12 cellular contexts compared by ENCODE assay signal in the genomic region with DNA sequence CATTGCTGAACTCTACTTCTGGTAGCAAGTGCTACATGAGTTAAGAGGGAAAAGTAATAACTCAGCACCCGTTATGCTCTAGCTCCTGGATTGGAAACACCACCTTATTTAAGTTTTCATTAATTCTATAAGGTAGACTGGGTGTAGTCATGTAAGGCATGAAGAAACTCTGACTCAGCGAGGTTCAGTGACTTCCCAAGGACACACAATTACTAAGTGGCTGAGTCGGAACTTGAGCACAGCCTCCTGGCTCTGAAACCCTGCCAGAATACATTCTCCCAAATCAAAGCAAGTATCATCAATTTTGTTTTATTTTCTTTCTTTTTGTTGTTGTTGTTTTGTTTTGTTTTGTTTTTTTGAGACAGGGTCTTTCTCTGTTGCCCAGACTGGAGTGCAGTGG.
"Had no signal": no experiment of that assay in that cellular context is flagged by ENCODE, and none has a peak within 500 bp of the region (broad histone marks: within the 10 kb centered on the region; RNA-seq: fewer than 3 reads in every experiment).

No MANE protein-coding gene starts in this region.

- H3K27me3 Mint-ChIP-seq: activated CD4-positive, alpha-beta memory T cell treated with anti-CD3 and anti-CD28 coated beads, Interleukin-2, amount 10 ng/mL, durations not matched to agents 7 days and 5 days; activated naive CD8-positive, alpha-beta T cell treated with anti-CD3 and anti-CD28 coated beads, Interleukin-2, amount 50 U/mL, for 24 hours; central memory CD8-positive, alpha-beta T cell; stimulated activated naive CD8-positive, alpha-beta T cell treated with anti-CD3 and anti-CD28 coated beads, Interleukin-15, Interleukin-2, amounts not matched to agents 100 ng/mL and 50 ng/mL, for 24 hours had no signal

- DNase-seq: activated CD4-positive, alpha-beta memory T cell treated with anti-CD3 and anti-CD28 coated beads, Interleukin-2, amount 10 ng/mL, durations not matched to agents 7 days and 5 days; activated CD8-positive, alpha-beta memory T cell treated with anti-CD3 and anti-CD28 coated beads, Interleukin-2, amount 50 U/mL, for 4 hours; activated naive CD8-positive, alpha-beta T cell treated with anti-CD3 and anti-CD28 coated beads, Interleukin-2, amount 50 U/mL, for 24 hours; activated T-cell treated with anti-CD3 and anti-CD28 coated beads, Interleukin-2, amount 50 U/mL, for 72 hours; effector memory CD4-positive, alpha-beta T cell; immature natural killer cell; mesenchymal stem cell; stimulated activated CD4-positive, alpha-beta T cell treated with anti-CD3 and anti-CD28 coated beads, Interleukin-4, amount 100 ng/mL, for 1 hour; T-helper 9 cell had no signal

- H3K27ac Mint-ChIP-seq: activated CD4-positive, alpha-beta memory T cell treated with anti-CD3 and anti-CD28 coated beads, Interleukin-2, amount 10 ng/mL, durations not matched to agents 7 days and 5 days; activated naive CD8-positive, alpha-beta T cell treated with anti-CD3 and anti-CD28 coated beads, Interleukin-2, amount 50 U/mL, for 24 hours; activated T-cell treated with anti-CD3 and anti-CD28 coated beads, Interleukin-2, amount 50 U/mL, for 72 hours; nephron; stimulated activated naive CD8-positive, alpha-beta T cell treated with anti-CD3 and anti-CD28 coated beads, Interleukin-15, Interleukin-2, amounts not matched to agents 100 ng/mL and 50 ng/mL, for 24 hours had no signal

- ATAC-seq: activated naive CD8-positive, alpha-beta T cell treated with anti-CD3 and anti-CD28 coated beads, Interleukin-2, amount 50 U/mL, for 24 hours; activated T-cell treated with anti-CD3 and anti-CD28 coated beads, Interleukin-2, amount 50 U/mL, for 72 hours had no signal

- H3K36me3 Mint-ChIP-seq: immature natural killer cell had no signal

- H3K4me3 Mint-ChIP-seq: activated CD4-positive, alpha-beta memory T cell treated with anti-CD3 and anti-CD28 coated beads, Interleukin-2, amount 10 ng/mL, durations not matched to agents 7 days and 5 days; activated naive CD8-positive, alpha-beta T cell treated with anti-CD3 and anti-CD28 coated beads, Interleukin-2, amount 50 U/mL, for 24 hours; activated T-cell treated with anti-CD3 and anti-CD28 coated beads, Interleukin-2, amount 50 U/mL, for 72 hours; central memory CD8-positive, alpha-beta T cell; immature natural killer cell; nephron; stimulated activated naive CD8-positive, alpha-beta T cell treated with anti-CD3 and anti-CD28 coated beads, Interleukin-15, Interleukin-2, amounts not matched to agents 100 ng/mL and 50 ng/mL, for 24 hours had no signal
